ENCODE assay signal across 10 cellular contexts in genomic region chr2:69774984-69775982, GRCh38. TPM values are rescaled to one million over a fixed set of nuclear protein-coding genes. Genes with fewer than 3 reads are reported as not detected.
DNase-seq lines count a peak whose midpoint lies in the region; ATAC-seq and TF ChIP-seq lines count a peak whose summit lies in the region.
"Had no signal": no experiment of that assay in that cellular context is flagged by ENCODE, and none has a peak within 500 bp of the region (broad histone marks: within the 10 kb centered on the region; RNA-seq: fewer than 3 reads in every experiment).

No MANE protein-coding gene starts in this region.

- H3K36me3 ChIP-seq in upper lobe of right lung, result no peaks in the 10 kb centered on the region

- peaks cover 46% of the 10 kb centered on the region for H3K4me1 ChIP-seq in upper lobe of right lung
- H3K4me1 ChIP-seq: BLaER1 had no signal

- peak overlapping the region; percentile 56 for H3K27ac ChIP-seq in upper lobe of right lung
- H3K27ac ChIP-seq: BLaER1 had no signal

- H3K27ac Mint-ChIP-seq in activated naive CD8-positive, alpha-beta T cell, result peak overlapping the region; percentile 81
- no peak overlapping the region for H3K27ac Mint-ChIP-seq in activated naive CD8-positive, alpha-beta T cell treated with anti-CD3 and anti-CD28 coated beads for 36 hours
- peak overlapping the region; percentile 67 to 95 (median 89) for H3K27ac Mint-ChIP-seq in immature natural killer cell

- no peak for TF ChIP-seq CTCF in upper lobe of right lung (IDR thresholded peaks at IDR 0.05)

- ATAC-seq in upper lobe of right lung, result peak; percentile 66

- no peaks in the 10 kb centered on the region for H3K9me3 ChIP-seq in upper lobe of right lung

- no peaks in the 10 kb centered on the region for H3K9me3 Mint-ChIP-seq in activated naive CD8-positive, alpha-beta T cell (ENCODE audit: low read depth)
- H3K9me3 Mint-ChIP-seq in activated naive CD8-positive, alpha-beta T cell treated with anti-CD3 and anti-CD28 coated beads for 36 hours, result peaks cover 3% of the 10 kb centered on the region
- no peaks in the 10 kb centered on the region for H3K9me3 Mint-ChIP-seq in immature natural killer cell

- no peak overlapping the region for H3K4me3 ChIP-seq in Jurkat, Clone E6-1 (ENCODE audit: low read length)
- H3K4me3 ChIP-seq in upper lobe of right lung, result no peak overlapping the region
- H3K4me3 ChIP-seq: BLaER1 had no signal

- H3K27me3 Mint-ChIP-seq in activated naive CD8-positive, alpha-beta T cell, result no peaks in the 10 kb centered on the region
- H3K27me3 Mint-ChIP-seq in activated naive CD8-positive, alpha-beta T cell treated with anti-CD3 and anti-CD28 coated beads for 36 hours, result no peaks in the 10 kb centered on the region
- H3K27me3 Mint-ChIP-seq in immature natural killer cell (ENCODE audit: low read depth in 3 of 3), result peaks cover 0 to 8% (median 2%) of the 10 kb centered on the region in 3 donors

- DNase-seq in activated naive CD8-positive, alpha-beta T cell treated with anti-CD3 and anti-CD28 coated beads for 36 hours, result no peak
- DNase-seq in Jurkat, Clone E6-1 (ENCODE audit: low read depth, low spot score), result peak; percentile 85
- DNase-seq in immature natural killer cell, result peak; percentile 65 to 78 (median 74)
- DNase-seq in upper lobe of right lung, result no peak
- no peak for DNase-seq in cerebellar nuclear complex (lab: John Stamatoyannopoulos, UW)
- DNase-seq in NCI-H2171 (lab: John Stamatoyannopoulos, UW), result no peak
- DNase-seq in iPS-NIHi11 (ENCODE audit: low spot score), result no peak
- DNase-seq: kidney had no signal

- H3K36me3 Mint-ChIP-seq in activated naive CD8-positive, alpha-beta T cell, result no peaks in the 10 kb centered on the region
- H3K36me3 Mint-ChIP-seq in activated naive CD8-positive, alpha-beta T cell treated with anti-CD3 and anti-CD28 coated beads for 36 hours, result peaks cover 2% of the 10 kb centered on the region
- no peaks in the 10 kb centered on the region for H3K36me3 Mint-ChIP-seq in immature natural killer cell

- intact Hi-C loops in upper lobe of right lung (cut with DNase I), result no loop called here

- no peaks in the 10 kb centered on the region for H3K27me3 ChIP-seq in upper lobe of right lung
- H3K27me3 ChIP-seq: BLaER1 had no signal

- peak overlapping the region; percentile 69 for H3K4me3 Mint-ChIP-seq in activated naive CD8-positive, alpha-beta T cell
- no peak overlapping the region for H3K4me3 Mint-ChIP-seq in activated naive CD8-positive, alpha-beta T cell treated with anti-CD3 and anti-CD28 coated beads for 36 hours
- H3K4me3 Mint-ChIP-seq in immature natural killer cell, result peak overlapping the region; percentile 44 to 78 (median 71)

- H3K4me1 Mint-ChIP-seq in activated naive CD8-positive, alpha-beta T cell (ENCODE audit: low read depth), result peaks cover 42% of the 10 kb centered on the region
- H3K4me1 Mint-ChIP-seq in activated naive CD8-positive, alpha-beta T cell treated with anti-CD3 and anti-CD28 coated beads for 36 hours, result peaks cover 38% of the 10 kb centered on the region
- H3K4me1 Mint-ChIP-seq in immature natural killer cell, result peaks cover 64 to 79% of the 10 kb centered on the region in 2 donors

RNA-seq across cellular contexts. Expression of gene ANXA4, which starts 33.3 kb away (rescaled TPM):
- total RNA-seq in activated naive CD8-positive, alpha-beta T cell treated with anti-CD3 and anti-CD28 coated beads for 36 hours, result 10 to 100 TPM; 15.2 to 15.6 TPM
- 25.5 TPM for polyA plus RNA-seq in Jurkat, Clone E6-1 (2012; ENCODE audit: insufficient read depth, insufficient read length)
- 10 to 100 TPM; 80.8 to 86.1 (median 85.5) TPM for polyA plus RNA-seq in immature natural killer cell
- total RNA-seq in upper lobe of right lung, result 181 TPM

RNA-seq across cellular contexts. Expression of gene GMCL1, which starts 54.2 kb away (rescaled TPM):
- 10 to 100 TPM; 14.2 to 16.1 TPM for total RNA-seq in activated naive CD8-positive, alpha-beta T cell treated with anti-CD3 and anti-CD28 coated beads for 36 hours
- polyA plus RNA-seq in Jurkat, Clone E6-1 (2012; ENCODE audit: insufficient read depth, insufficient read length), result 26.0 TPM
- 10 to 100 TPM; 38.4 to 52.9 (median 38.9) TPM for polyA plus RNA-seq in immature natural killer cell
- total RNA-seq in upper lobe of right lung, result 11.9 TPM

Comparison
In these comparisons a context has a peak if more than half of its experiments do, and no peak if none do; other contexts are left out.
1. DNase-seq: peak in Jurkat, Clone E6-1 (single experiment) and immature natural killer cell (3 of 3); none in activated naive CD8-positive, alpha-beta T cell treated with anti-CD3 and anti-CD28 coated beads for 36 hours (single experiment), upper lobe of right lung (single experiment), cerebellar nuclear complex (0 of 2), NCI-H2171 (single experiment) and iPS-NIHi11 (single experiment).
2. RNA of gene ANXA4, which starts 33.3 kb away (total RNA-seq): 181 TPM in upper lobe of right lung (single experiment); 15.2 to 15.6 TPM in activated naive CD8-positive, alpha-beta T cell treated with anti-CD3 and anti-CD28 coated beads for 36 hours; every median in the first group is over 10 times any median in the second.